In the genomic region with DNA sequence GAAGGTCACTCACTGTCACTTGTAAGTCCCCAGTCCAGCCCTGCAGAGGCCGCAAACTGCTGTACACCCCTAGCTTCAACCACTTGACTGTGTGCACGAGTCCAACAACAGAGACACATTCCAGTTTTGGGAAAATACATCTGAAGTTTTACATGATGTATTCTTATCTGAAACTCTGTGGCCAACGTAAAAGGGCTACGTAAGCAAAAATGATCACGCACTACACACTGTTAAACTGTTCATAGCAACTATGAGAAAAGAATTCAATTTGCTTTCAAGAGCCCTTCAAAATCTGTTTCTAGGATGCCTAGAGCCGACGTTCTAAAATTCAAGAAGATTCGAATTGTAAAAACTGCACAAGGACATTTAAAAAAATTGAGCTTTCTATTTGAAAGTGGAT, we compare ENCODE assay signal across 31 cellular contexts. TPM values are rescaled to one million over a fixed set of nuclear protein-coding genes. Genes with fewer than 3 reads are reported as not detected.
"Had no signal": no experiment of that assay in that cellular context is flagged by ENCODE, and none has a peak within 500 bp of the region (broad histone marks: within the 10 kb centered on the region; RNA-seq: fewer than 3 reads in every experiment).

No MANE protein-coding gene starts in this region.

- DNase-seq: colonic mucosa; effector CD8-positive, alpha-beta T cell; endodermal cell; foreskin fibroblast; gastrocnemius medialis; heart left ventricle; kidney; mesenchymal stem cell; mucosa of descending colon; naive B cell; nephron progenitor cell; sigmoid colon; stimulated activated CD4-positive, alpha-beta T cell treated with anti-CD3 and anti-CD28 coated beads, Interleukin-2, amount 100 ng/mL, for 24 hours; stimulated activated CD4-positive, alpha-beta T cell treated with anti-CD3 and anti-CD28 coated beads, Interleukin-4, amount 100 ng/mL, for 24 hours; stimulated activated naive CD8-positive, alpha-beta T cell treated with anti-CD3 and anti-CD28 coated beads, Interleukin-15, Interleukin-2, amounts not matched to agents 100 U/mL and 50 U/mL, for 24 hours; testis had no signal

- H3K4me3 ChIP-seq: colonic mucosa, gastrocnemius medialis, heart left ventricle, hepatocyte, mucosa of descending colon, prostate gland, right atrium auricular region, sigmoid colon, testis, tibial artery had no signal

- H3K27ac ChIP-seq: colonic mucosa, epithelial cell of prostate, gastrocnemius medialis, heart left ventricle, hepatocyte, prostate gland, right atrium auricular region, sigmoid colon, testis, tibial artery had no signal

- H3K9me3 ChIP-seq: colonic mucosa, gastrocnemius medialis, heart left ventricle, mucosa of descending colon, prostate gland, right atrium auricular region, sigmoid colon, testis, tibial artery had no signal

- H3K4me3 Mint-ChIP-seq: dendritic cell treated with granulocyte-macrophage colony-stimulating factor and Interleukin-4, amounts not matched to agents 40 ng/mL and 50 ng/mL, for 4 days; endodermal cell; mesothelial cell of epicardium; nephron progenitor cell; stimulated activated memory B cell treated with anti-CD40 and anti-IgM and Interleukin-4, amounts not matched to agents 10 μg/mL and 1 μg/mL and 100 μg/mL, for 72 hours; type B pancreatic cell had no signal

- H3K27me3 ChIP-seq: colonic mucosa, gastrocnemius medialis, heart left ventricle, hepatocyte, right atrium auricular region, sigmoid colon, testis had no signal

- H3K4me1 ChIP-seq: colonic mucosa, gastrocnemius medialis, prostate gland, sigmoid colon, testis, tibial artery had no signal

- H3K4me1 Mint-ChIP-seq: naive B cell; stimulated activated memory B cell treated with anti-CD40 and anti-IgM and Interleukin-4, amounts not matched to agents 10 μg/mL and 1 μg/mL and 100 μg/mL, for 72 hours had no signal

- H3K27me3 Mint-ChIP-seq: dendritic cell treated with granulocyte-macrophage colony-stimulating factor and Interleukin-4, amounts not matched to agents 40 ng/mL and 50 ng/mL, for 4 days; naive B cell; type B pancreatic cell had no signal

- H3K36me3 ChIP-seq: colonic mucosa, gastrocnemius medialis, heart left ventricle, prostate gland, right atrium auricular region, sigmoid colon, tibial artery had no signal

- ATAC-seq: esophagus mucosa; gastrocnemius medialis; heart left ventricle; left lobe of liver; mucosa of descending colon; stimulated activated memory B cell treated with anti-CD40 and anti-IgM and Interleukin-4, amounts not matched to agents 10 μg/mL and 1 μg/mL and 100 μg/mL, for 72 hours; stimulated activated naive CD8-positive, alpha-beta T cell treated with anti-CD3 and anti-CD28 coated beads, Interleukin-15, Interleukin-2, amounts not matched to agents 100 U/mL and 50 U/mL, for 24 hours had no signal

- H3K27ac Mint-ChIP-seq: dendritic cell treated with granulocyte-macrophage colony-stimulating factor and Interleukin-4, amounts not matched to agents 40 ng/mL and 50 ng/mL, for 4 days; endodermal cell; mesothelial cell of epicardium; naive B cell; nephron progenitor cell; stimulated activated memory B cell treated with anti-CD40 and anti-IgM and Interleukin-4, amounts not matched to agents 10 μg/mL and 1 μg/mL and 100 μg/mL, for 72 hours; type B pancreatic cell had no signal

- H3K9me3 Mint-ChIP-seq: dendritic cell treated with granulocyte-macrophage colony-stimulating factor and Interleukin-4, amounts not matched to agents 40 ng/mL and 50 ng/mL, for 4 days; endodermal cell; mesothelial cell of epicardium; naive B cell; nephron progenitor cell; stimulated activated memory B cell treated with anti-CD40 and anti-IgM and Interleukin-4, amounts not matched to agents 10 μg/mL and 1 μg/mL and 100 μg/mL, for 72 hours; type B pancreatic cell had no signal

- H3K36me3 Mint-ChIP-seq: mesothelial cell of epicardium; naive B cell; stimulated activated memory B cell treated with anti-CD40 and anti-IgM and Interleukin-4, amounts not matched to agents 10 μg/mL and 1 μg/mL and 100 μg/mL, for 72 hours; type B pancreatic cell had no signal

RNA-seq across cellular contexts. Expression of gene EDAR, which starts 26.0 kb away (rescaled TPM):
- total RNA-seq: endodermal cell, gastrocnemius medialis, glomerular endothelial cell, lung microvascular endothelial cell, osteocyte, right atrium auricular region, sigmoid colon, skeletal muscle tissue had no signal
